ENCODE assay signal across 8 cellular contexts in the genomic region with DNA sequence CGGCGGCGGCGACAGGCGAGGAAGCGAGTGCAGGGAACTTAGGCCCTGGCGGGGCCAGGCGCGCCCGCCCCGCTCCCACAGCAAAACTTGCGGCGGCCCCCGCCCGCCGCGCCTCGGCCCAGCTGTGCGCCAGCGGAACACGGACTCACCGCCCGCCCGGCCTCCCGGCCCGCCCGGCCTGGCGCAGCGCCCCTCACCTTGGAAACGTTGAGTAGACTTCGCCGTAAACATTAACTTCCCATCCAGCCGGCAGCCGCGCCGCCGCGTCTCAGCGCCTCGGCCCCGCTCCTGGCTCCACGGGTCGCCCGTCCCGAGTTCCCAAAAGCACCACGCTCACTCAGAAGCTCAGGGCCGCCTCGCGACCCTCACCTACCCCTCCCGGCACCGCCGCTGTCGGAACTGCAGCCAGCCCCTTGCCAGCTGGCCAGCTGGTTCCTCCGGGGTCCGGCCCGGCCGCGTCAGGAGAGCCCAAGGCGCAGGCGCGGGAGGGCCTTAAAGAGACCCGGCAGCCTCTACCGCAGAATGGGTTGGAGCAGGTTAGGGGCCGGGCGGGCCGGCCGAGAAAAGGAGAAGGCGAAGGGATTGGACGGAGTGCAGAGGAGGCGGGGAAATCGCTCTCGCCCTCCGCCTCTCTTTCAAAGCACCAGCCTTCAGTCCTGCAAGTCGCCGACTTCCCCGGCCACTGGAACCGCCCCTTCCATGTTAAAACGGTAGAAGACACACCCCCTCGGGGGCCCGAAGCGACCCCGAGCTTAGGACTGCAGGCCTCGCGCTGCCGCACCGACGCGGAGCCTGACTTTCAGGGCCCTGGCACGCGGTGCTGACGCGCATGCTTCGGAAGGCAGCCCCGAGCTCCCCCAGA. TPM values are rescaled to one million over a fixed set of nuclear protein-coding genes. Genes with fewer than 3 reads are reported as not detected.
DNase-seq lines count a peak whose midpoint lies in the region; ATAC-seq, FAIRE-seq and TF ChIP-seq lines count a peak whose summit lies in the region.

A gene (minus strand): TSS at position 470 of the 862 bp plus-strand sequence. CDS start 48,562 bp downstream, outside the sequence.

- peak within 1 kb of the TSS; percentile 95 for H3K27ac ChIP-seq in mesodermal cell (ENCODE audit: low read depth, low read length, severe bottlenecking)

- no peaks in the 10 kb centered on the region for H3K9me3 Mint-ChIP-seq in Calu3 (ENCODE audit: low read depth, unreplicated experiment)

- peak; percentile 96 for DNase-seq in Calu3
- peak; percentile 84 for DNase-seq in HTR-8/SVneo (ENCODE audit: insufficient read length, low spot score)
- DNase-seq in NT2/D1 (ENCODE audit: low read depth, low spot score): peak; percentile 97
- peak; percentile 50 for DNase-seq in activated CD8-positive, alpha-beta memory T cell treated with anti-CD3 and anti-CD28 coated beads, Interleukin-2, amount 50 U/mL, for 4 hours
- DNase-seq in stimulated activated CD8-positive, alpha-beta memory T cell treated with anti-CD3 and anti-CD28 coated beads, Interleukin-15, amount 100 ng/mL, for 4 hours (ENCODE audit: low read depth in 2 of 2): peak; percentile 13 to 28

- BruUV-seq in Calu3 (replicated peaks; lab: Mats Ljungman, UMichigan): no TSS peak

- 0 to 1% methylated on average over 76 of the region's 94 CpGs for WGBS in mesodermal cell (ENCODE audit: insufficient coverage in 2 of 2), 2 experiments

- peak; percentile 84 for FAIRE-seq in HTR-8/SVneo (lab: Jason Lieb, UNC)
- FAIRE-seq in endometrium (lab: Jason Lieb, UNC): peak; percentile 73

- CTCF ChIA-PET in Calu3 (lab: Charles Lee): interaction anchor here (1.4 to 2.8 kb wide), 4 partner anchors 20 to 47 kb away, joined by 3 to 21 read pairs (median 6); a partner anchor contains a TSS

- H3K4me1 Mint-ChIP-seq in Calu3 (ENCODE audit: low read depth, unreplicated experiment): peaks cover 22% of the 10 kb centered on the region

- H3K4me1 ChIP-seq in NT2/D1 (ENCODE audit: insufficient read depth, insufficient read length) (no peaks in the 10 kb centered on the region), mesodermal cell (ENCODE audit: control insufficient read depth, insufficient read depth, low read length, poor library complexity, severe bottlenecking) (no peaks in the 10 kb centered on the region)

- H3K27ac Mint-ChIP-seq in Calu3 (ENCODE audit: unreplicated experiment): peak within 1 kb of the TSS; percentile 81

- H3K4me3 ChIP-seq in NT2/D1 (ENCODE audit: insufficient read length, low read depth): peak within 1 kb of the TSS; percentile 95
- peak within 1 kb of the TSS; percentile 84 for H3K4me3 ChIP-seq in mesodermal cell (ENCODE audit: extremely low read depth, insufficient read depth, low read length, poor library complexity, severe bottlenecking)

- peak; percentile 94 for ATAC-seq in GM21381 (IDR thresholded peaks at IDR 0.05; ENCODE audit: unreplicated experiment)

- peak within 1 kb of the TSS; percentile 97 for H3K9ac ChIP-seq in NT2/D1 (ENCODE audit: insufficient read length, low read depth)

- H3K27me3 Mint-ChIP-seq in Calu3 (ENCODE audit: unreplicated experiment): no peaks in the 10 kb centered on the region

- H3K4me3 Mint-ChIP-seq in Calu3 (ENCODE audit: low read depth, unreplicated experiment): peak within 1 kb of the TSS; percentile 72

- peaks cover 21% of the 10 kb centered on the region for H3K36me3 Mint-ChIP-seq in Calu3 (ENCODE audit: insufficient read depth, unreplicated experiment)

- intact Hi-C loops in Calu3 (cut with micrococcal nuclease; ENCODE audit: unreplicated experiment): loop anchor here (2.0 to 5.0 kb wide), 2 partner anchors 20 to 47 kb away; a partner anchor contains a TSS

- no peak for TF ChIP-seq CTCF in Calu3 (IDR thresholded peaks at IDR 0.05; ENCODE audit: unreplicated experiment)

- H3K9me3 ChIP-seq in NT2/D1 (ENCODE audit: insufficient read depth, low read length): no peaks in the 10 kb centered on the region
- H3K9me3 ChIP-seq in mesodermal cell (ENCODE audit: control insufficient read depth, low read length): no peaks in the 10 kb centered on the region

- H3K36me3 ChIP-seq in NT2/D1 (ENCODE audit: insufficient read depth, insufficient read length, low read length): peaks cover 3% of the 10 kb centered on the region
- H3K36me3 ChIP-seq in mesodermal cell (ENCODE audit: control insufficient read depth, insufficient read depth, low read length): peaks cover 8% of the 10 kb centered on the region

- no peaks in the 10 kb centered on the region for H3K27me3 ChIP-seq in NT2/D1 (ENCODE audit: insufficient read depth, insufficient read length)

RNA-seq across cellular contexts. Expression of the gene that starts here (rescaled TPM):
- 29.5 and 33.9 TPM in 2 replicates for total RNA-seq in Calu3 (2022)
- polyA plus RNA-seq in mesodermal cell (2013, experiment 1 of 2): 18.5 TPM
- polyA plus RNA-seq in mesodermal cell (2013, experiment 2 of 2): 20.0 TPM

Comparison
In these comparisons a context has a peak if more than half of its experiments do, and no peak if none do; other contexts are left out.
1. Peak in every context shown above with its lines: DNase-seq, ATAC-seq, H3K4me3 ChIP-seq and H3K27ac ChIP-seq.
2. DNase-seq: peak in every context shown above with its lines; median percentile 97 in NT2/D1; 96 in Calu3; 84 in HTR-8/SVneo; 50 in activated CD8-positive, alpha-beta memory T cell treated with anti-CD3 and anti-CD28 coated beads, Interleukin-2, amount 50 U/mL, for 4 hours; 20 in stimulated activated CD8-positive, alpha-beta memory T cell treated with anti-CD3 and anti-CD28 coated beads, Interleukin-15, amount 100 ng/mL, for 4 hours.